ENCODE assay signal across 8 cellular contexts in the genomic region with DNA sequence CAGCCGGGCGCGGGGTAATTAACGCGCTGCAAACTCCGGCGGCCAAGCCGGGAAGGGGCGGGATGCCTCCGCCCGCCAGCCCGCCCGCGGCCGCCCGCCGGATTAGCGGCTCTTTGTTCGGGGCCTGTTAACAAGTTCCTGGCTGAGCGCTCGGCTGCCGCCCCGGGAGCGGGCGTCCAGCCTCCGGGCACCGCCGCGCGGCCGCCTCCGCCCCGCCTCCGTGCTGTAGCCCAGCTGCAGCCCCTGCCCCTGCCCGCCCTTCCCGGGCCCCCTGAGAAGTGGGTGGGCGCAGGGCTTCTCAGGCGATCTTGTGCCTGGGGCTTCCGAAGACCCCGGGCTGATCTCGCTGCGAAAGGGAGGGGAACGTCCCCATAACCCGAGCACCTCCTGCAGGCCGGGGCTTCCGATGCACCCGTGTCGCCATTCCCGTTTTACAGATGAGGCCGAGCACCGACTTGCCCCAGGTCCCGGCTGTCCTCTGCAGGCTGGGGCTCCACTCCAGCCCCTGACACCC. TPM values are rescaled to one million over a fixed set of nuclear protein-coding genes. Genes with fewer than 3 reads are reported as not detected.
A peak's percentile ranks its signal among the peaks of the same experiment; 100 is the strongest.
DNase-seq lines count a peak whose midpoint lies in the region; ATAC-seq, FAIRE-seq and TF ChIP-seq lines count a peak whose summit lies in the region.

No MANE protein-coding gene starts in this region.

- peaks cover 59% of the 10 kb centered on the region for H3K27me3 Mint-ChIP-seq in activated CD4-positive, alpha-beta T cell treated with anti-CD3 and anti-CD28 coated beads, Interleukin-2, amount 10 ng/mL, durations not matched to agents 24 days and 14 days
- peaks cover 22% of the 10 kb centered on the region for H3K27me3 Mint-ChIP-seq in endothelial cell (ENCODE audit: unreplicated experiment)
- H3K27me3 Mint-ChIP-seq in neural crest cell (ENCODE audit: low read depth), result peaks cover 93% of the 10 kb centered on the region

- peak overlapping the region; percentile 50 for H3K4me3 Mint-ChIP-seq in activated CD4-positive, alpha-beta T cell treated with anti-CD3 and anti-CD28 coated beads, Interleukin-2, amount 10 ng/mL, durations not matched to agents 24 days and 14 days
- H3K4me3 Mint-ChIP-seq in endothelial cell (ENCODE audit: unreplicated experiment) (no peak overlapping the region), neural crest cell (peak overlapping the region; percentile 74)

- H3K4me3 ChIP-seq in Panc1 (ENCODE audit: low read depth in 2 of 2, low read length in 2 of 2), result peak overlapping the region; percentile 45 to 53

- no peak for FAIRE-seq in RCC 7860 (lab: Jason Lieb, UNC)

- no peaks in the 10 kb centered on the region for H3K9me3 Mint-ChIP-seq in activated CD4-positive, alpha-beta T cell treated with anti-CD3 and anti-CD28 coated beads, Interleukin-2, amount 10 ng/mL, durations not matched to agents 24 days and 14 days
- H3K9me3 Mint-ChIP-seq in endothelial cell (ENCODE audit: unreplicated experiment) (no peaks in the 10 kb centered on the region), neural crest cell (no peaks in the 10 kb centered on the region)

- H3K27ac ChIP-seq in Panc1 (ENCODE audit: low read length), result no peak overlapping the region

- no peaks in the 10 kb centered on the region; the same call in 1 of the 2 replicates for H3K4me1 ChIP-seq in Panc1 (ENCODE audit: control insufficient read depth, insufficient read depth, low read length)

- H3K27ac Mint-ChIP-seq in activated CD4-positive, alpha-beta T cell treated with anti-CD3 and anti-CD28 coated beads, Interleukin-2, amount 10 ng/mL, durations not matched to agents 24 days and 14 days, result no peak overlapping the region
- H3K27ac Mint-ChIP-seq in endothelial cell (ENCODE audit: unreplicated experiment), result no peak overlapping the region
- no peak overlapping the region for H3K27ac Mint-ChIP-seq in neural crest cell (ENCODE audit: unreplicated experiment)

- in situ Hi-C loops in Panc1 (cut with HindIII; ENCODE audit: low pct_unique_long_range_greater_than_20kb, low sequenced_read_pairs), result no loop called here

- H3K9me3 ChIP-seq in Panc1 (ENCODE audit: control insufficient read depth, insufficient read depth, low read depth, low read length), result no peaks in the 10 kb centered on the region

- POLR2A ChIA-PET in Panc1 (lab: Charles Lee), result no interaction called here

- ATAC-seq in HG02623 (IDR thresholded peaks at IDR 0.05; ENCODE audit: unreplicated experiment), result peak; percentile 21
- peak; percentile 83 for ATAC-seq in Panc1

- intact Hi-C loops in activated CD4-positive, alpha-beta T cell treated with anti-CD3 and anti-CD28 coated beads, Interleukin-2, amount 10 ng/mL, durations not matched to agents 24 days and 14 days (cut with micrococcal nuclease), result loop anchor here (5.0 to 10.0 kb wide), 2 partner anchors 139 to 163 kb away; no protein-coding TSS in a partner anchor
- intact Hi-C loops in Panc1 (cut with micrococcal nuclease; ENCODE audit: unreplicated experiment), result no loop called here

- BruUV-seq in Panc1 (replicated peaks; lab: Mats Ljungman, UMichigan), result no TSS peak

- H3K27me3 ChIP-seq in Panc1 (ENCODE audit: control insufficient read depth, insufficient read depth, low read length), result no peaks in the 10 kb centered on the region; the same call in 1 of the 2 replicates

- peaks cover 9% of the 10 kb centered on the region for H3K4me1 Mint-ChIP-seq in activated CD4-positive, alpha-beta T cell treated with anti-CD3 and anti-CD28 coated beads, Interleukin-2, amount 10 ng/mL, durations not matched to agents 24 days and 14 days
- H3K4me1 Mint-ChIP-seq in endothelial cell (ENCODE audit: unreplicated experiment) (no peaks in the 10 kb centered on the region), neural crest cell (no peaks in the 10 kb centered on the region)

- CTCF ChIA-PET in Panc1 (lab: Charles Lee), result no interaction called here

- DNase-seq in activated CD4-positive, alpha-beta T cell treated with anti-CD3 and anti-CD28 coated beads, Interleukin-2, amount 10 ng/mL, durations not matched to agents 24 days and 14 days, result no peak
- no peak for DNase-seq in activated CD4-positive, alpha-beta T cell treated with anti-CD3 and anti-CD28 coated beads, Interleukin-2, amount 50 U/mL, for 1 hour
- DNase-seq in Panc1 (ENCODE audit: low read depth, low spot score) (no peak), endothelial cell (ENCODE audit: low spot score) (peak; percentile 62), neural crest cell (ENCODE audit: low read depth, low spot score) (peak; percentile 53), RCC 7860 (ENCODE audit: low spot score) (no peak), pons (ENCODE audit: low spot score) (no peak)

- no peaks in the 10 kb centered on the region for H3K36me3 ChIP-seq in Panc1 (ENCODE audit: control insufficient read depth, insufficient read depth, low read length)

- peak; percentile 87; the same call in 1 of the 2 replicates for TF ChIP-seq CTCF in Panc1 (IDR thresholded peaks at IDR 0.05)
- no peak for TF ChIP-seq CTCF in endothelial cell (IDR thresholded peaks at IDR 0.05; ENCODE audit: unreplicated experiment)
- TF ChIP-seq CTCF in neural crest cell (conservative IDR thresholded peaks at IDR 0.05), result peak; percentile 64

- no peaks in the 10 kb centered on the region for H3K36me3 Mint-ChIP-seq in activated CD4-positive, alpha-beta T cell treated with anti-CD3 and anti-CD28 coated beads, Interleukin-2, amount 10 ng/mL, durations not matched to agents 24 days and 14 days (ENCODE audit: low read depth)
- H3K36me3 Mint-ChIP-seq in endothelial cell (ENCODE audit: low read depth, unreplicated experiment) (no peaks in the 10 kb centered on the region), neural crest cell (ENCODE audit: low read depth) (no peaks in the 10 kb centered on the region)

RNA-seq across cellular contexts. Expression of a gene that starts 7.6 kb away (rescaled TPM):
- total RNA-seq in activated CD4-positive, alpha-beta T cell treated with anti-CD3 and anti-CD28 coated beads, Interleukin-2, amount 10 ng/mL, durations not matched to agents 24 days and 14 days, result not detected in 2 replicates
- total RNA-seq in Panc1 (2021; ENCODE audit: unreplicated experiment) (0.13 TPM), endothelial cell (ENCODE audit: unreplicated experiment) (not detected), neural crest cell (0.32 and 0.70 TPM in 2 replicates)
- 0.28 TPM for polyA plus RNA-seq in Panc1 (2012; ENCODE audit: insufficient read length)

Comparison
In these comparisons a context has a peak if more than half of its experiments do, and no peak if none do; other contexts are left out.
1. DNase-seq: peak in endothelial cell (single experiment) and neural crest cell (single experiment); none in activated CD4-positive, alpha-beta T cell treated with anti-CD3 and anti-CD28 coated beads, Interleukin-2, amount 10 ng/mL, durations not matched to agents 24 days and 14 days (single experiment), activated CD4-positive, alpha-beta T cell treated with anti-CD3 and anti-CD28 coated beads, Interleukin-2, amount 50 U/mL, for 1 hour (single experiment), Panc1 (single experiment), RCC 7860 (single experiment) and pons (single experiment).